In genomic region chr6:125802383-125802782, GRCh38 we compare ENCODE assay signal across 21 cellular contexts. TPM values are rescaled to one million over a fixed set of nuclear protein-coding genes. Genes with fewer than 3 reads are reported as not detected.
A peak's percentile ranks its signal among the peaks of the same experiment; 100 is the strongest.
DNase-seq lines count a peak whose midpoint lies in the region; ATAC-seq and TF ChIP-seq lines count a peak whose summit lies in the region.
"Had no signal": no experiment of that assay in that cellular context is flagged by ENCODE, and none has a peak within 500 bp of the region (broad histone marks: within the 10 kb centered on the region; RNA-seq: fewer than 3 reads in every experiment).

No MANE protein-coding gene starts in this region.

- no peaks in the 10 kb centered on the region for H3K9me3 ChIP-seq in CD8-positive, alpha-beta T cell (ENCODE audit: low read length)
- H3K9me3 ChIP-seq in adrenal gland (replicated peaks in 1 of 3) = no peaks in the 10 kb centered on the region
- H3K9me3 ChIP-seq: ascending aorta, Caco-2, left lung, testis had no signal

- no peak overlapping the region for H3K4me3 ChIP-seq in CD8-positive, alpha-beta T cell (ENCODE audit: low read depth, low read length)
- no peak overlapping the region for H3K4me3 ChIP-seq in adrenal gland
- H3K4me3 ChIP-seq: ascending aorta, left lung, testis had no signal

- no peaks in the 10 kb centered on the region for H3K36me3 ChIP-seq in CD8-positive, alpha-beta T cell (ENCODE audit: insufficient read depth, low read length)
- no peaks in the 10 kb centered on the region for H3K36me3 ChIP-seq in adrenal gland (replicated peaks in 1 of 2)
- H3K36me3 ChIP-seq: ascending aorta, left lung had no signal

- intact Hi-C loops in CD8-positive, alpha-beta T cell (cut with DNase I, micrococcal nuclease) = no loop called here
- intact Hi-C loops in adrenal gland (cut with DNase I) (no loop called here), posterior cingulate gyrus (cut with DNase I) (no loop called here)

- H3K27ac Mint-ChIP-seq in CD8-positive, alpha-beta T cell = peak overlapping the region; percentile 15
- peak overlapping the region; percentile 43 for H3K27ac Mint-ChIP-seq in memory B cell
- H3K27ac Mint-ChIP-seq in activated CD8-positive, alpha-beta memory T cell treated with anti-CD3 and anti-CD28 coated beads, Interleukin-2, amount 10 ng/mL, durations not matched to agents 7 days and 5 days = no peak overlapping the region

- no peak overlapping the region for H3K4me3 Mint-ChIP-seq in CD8-positive, alpha-beta T cell
- H3K4me3 Mint-ChIP-seq in memory B cell = no peak overlapping the region
- H3K4me3 Mint-ChIP-seq in activated CD8-positive, alpha-beta memory T cell treated with anti-CD3 and anti-CD28 coated beads, Interleukin-2, amount 10 ng/mL, durations not matched to agents 7 days and 5 days = no peak overlapping the region
- H3K4me3 Mint-ChIP-seq: T-cell had no signal

- DNase-seq in CD8-positive, alpha-beta T cell = no peak
- DNase-seq in adrenal gland (no peak), memory B cell (ENCODE audit: low spot score in 2 of 2) (no peak), posterior cingulate gyrus (no peak)
- no peak for DNase-seq in activated CD8-positive, alpha-beta memory T cell treated with anti-CD3 and anti-CD28 coated beads, Interleukin-2, amount 10 ng/mL, durations not matched to agents 7 days and 5 days
- DNase-seq: activated CD4-positive, alpha-beta T cell treated with anti-CD3 and anti-CD28 coated beads for 4 hours; activated naive CD4-positive, alpha-beta T cell treated with Interleukin-2 at 50 U/mL for 16 hours; Caco-2; head of caudate nucleus; left lung; NCI-H2081; NCI-H524; stimulated activated CD4-positive, alpha-beta T cell treated with anti-CD3 and anti-CD28 coated beads, Interleukin-12 subunit alpha, Interleukin-12 subunit beta, amount 100 ng/mL, for 4 hours; T-cell; testis had no signal

- peaks cover 24% of the 10 kb centered on the region for H3K36me3 Mint-ChIP-seq in CD8-positive, alpha-beta T cell
- peaks cover 2% of the 10 kb centered on the region for H3K36me3 Mint-ChIP-seq in memory B cell
- H3K36me3 Mint-ChIP-seq in activated CD8-positive, alpha-beta memory T cell treated with anti-CD3 and anti-CD28 coated beads, Interleukin-2, amount 10 ng/mL, durations not matched to agents 7 days and 5 days = peaks cover 44% of the 10 kb centered on the region
- H3K36me3 Mint-ChIP-seq: IgD-negative memory B cell had no signal

- no peaks in the 10 kb centered on the region for H3K4me1 ChIP-seq in CD8-positive, alpha-beta T cell (ENCODE audit: insufficient read depth, low read length)
- H3K4me1 ChIP-seq in adrenal gland (replicated peaks in 1 of 2) = peaks cover 26 to 65% of the 10 kb centered on the region in 2 donors

- CTCF ChIA-PET in CD8-positive, alpha-beta T cell (lab: Charles Lee) = no interaction called here
- CTCF ChIA-PET in activated CD8-positive, alpha-beta memory T cell treated with anti-CD3 and anti-CD28 coated beads, Interleukin-2, amount 10 ng/mL, durations not matched to agents 7 days and 5 days (lab: Charles Lee) = interaction anchor here (1.1 to 2.0 kb wide), 3 partner anchors 12 to 21 kb away, joined by 3 to 13 read pairs (median 3); partner anchors contain the start of gene NCOA7

- H3K27ac ChIP-seq in CD8-positive, alpha-beta T cell (ENCODE audit: low read depth, low read length) = no peak overlapping the region
- H3K27ac ChIP-seq in adrenal gland = peak overlapping the region in 3 of 5 donors; percentile 10 to 71 (median 14)

- POLR2A ChIA-PET in CD8-positive, alpha-beta T cell (lab: Charles Lee) = interaction anchor here (0.7 to 1.5 kb wide), 2 partner anchors 12 kb away, joined by 3 to 7 read pairs; partner anchors contain the start of gene NCOA7

- ATAC-seq in CD8-positive, alpha-beta T cell = no peak
- ATAC-seq in HG02938 (IDR thresholded peaks at IDR 0.05; ENCODE audit: unreplicated experiment) (peak; percentile 26), memory B cell (ENCODE audit: low read depth) (no peak), GM19467 (IDR thresholded peaks at IDR 0.05; ENCODE audit: unreplicated experiment) (no peak), GM18873 (IDR thresholded peaks at IDR 0.05; ENCODE audit: low FRiP score, unreplicated experiment) (no peak)
- ATAC-seq in activated CD8-positive, alpha-beta memory T cell treated with anti-CD3 and anti-CD28 coated beads, Interleukin-2, amount 10 ng/mL, durations not matched to agents 7 days and 5 days = no peak
- ATAC-seq: HCT116 had no signal

- WGBS in adrenal gland, 4 donors = 58 to 85% (median 64%) methylated on average over 2 of the region's 2 CpGs

- peaks cover 44% of the 10 kb centered on the region for H3K4me1 Mint-ChIP-seq in CD8-positive, alpha-beta T cell (ENCODE audit: low read depth)
- H3K4me1 Mint-ChIP-seq in memory B cell = peaks cover 37% of the 10 kb centered on the region
- H3K4me1 Mint-ChIP-seq in activated CD8-positive, alpha-beta memory T cell treated with anti-CD3 and anti-CD28 coated beads, Interleukin-2, amount 10 ng/mL, durations not matched to agents 7 days and 5 days = peaks cover 46% of the 10 kb centered on the region

- no peaks in the 10 kb centered on the region for H3K27me3 Mint-ChIP-seq in CD8-positive, alpha-beta T cell (ENCODE audit: low read depth)
- H3K27me3 Mint-ChIP-seq in memory B cell = no peaks in the 10 kb centered on the region
- no peaks in the 10 kb centered on the region for H3K27me3 Mint-ChIP-seq in activated CD8-positive, alpha-beta memory T cell treated with anti-CD3 and anti-CD28 coated beads, Interleukin-2, amount 10 ng/mL, durations not matched to agents 7 days and 5 days
- H3K27me3 Mint-ChIP-seq: IgD-negative memory B cell, T-cell had no signal

- H3K27me3 ChIP-seq in CD8-positive, alpha-beta T cell (ENCODE audit: insufficient read depth, low read length) = no peaks in the 10 kb centered on the region
- no peaks in the 10 kb centered on the region for H3K27me3 ChIP-seq in adrenal gland
- H3K27me3 ChIP-seq: ascending aorta, left lung, testis had no signal

- H3K9me3 Mint-ChIP-seq in CD8-positive, alpha-beta T cell = no peaks in the 10 kb centered on the region
- no peaks in the 10 kb centered on the region for H3K9me3 Mint-ChIP-seq in memory B cell
- no peaks in the 10 kb centered on the region for H3K9me3 Mint-ChIP-seq in activated CD8-positive, alpha-beta memory T cell treated with anti-CD3 and anti-CD28 coated beads, Interleukin-2, amount 10 ng/mL, durations not matched to agents 7 days and 5 days (ENCODE audit: low read depth)
- H3K9me3 Mint-ChIP-seq: IgD-negative memory B cell, T-cell had no signal

- no peak for TF ChIP-seq POLR2A in adrenal gland (IDR thresholded peaks at IDR 0.05)

- TF ChIP-seq CTCF in CD8-positive, alpha-beta T cell (IDR thresholded peaks at IDR 0.05) = no peak
- no peak for TF ChIP-seq CTCF in adrenal gland (IDR thresholded peaks at IDR 0.05)

RNA-seq across cellular contexts. Expression of gene NCOA7, which starts 11.6 kb away (rescaled TPM):
- total RNA-seq in CD8-positive, alpha-beta T cell = 10 to 100 TPM; 27.2 to 28.6 TPM
- total RNA-seq in adrenal gland = 100 to 1,000 TPM in 4 of 8 donors, 10 to 100 TPM in 4; 51.2 to 180 (median 95.1) TPM
- 10 to 100 TPM; 24.5 to 77.9 (median 53.0) TPM for polyA plus RNA-seq in adrenal gland
- 10 to 100 TPM; 45.3 to 46.9 TPM for total RNA-seq in activated CD8-positive, alpha-beta memory T cell treated with anti-CD3 and anti-CD28 coated beads, Interleukin-2, amount 10 ng/mL, durations not matched to agents 7 days and 5 days

RNA-seq across cellular contexts. Expression of gene HEY2, which starts 53.0 kb away (rescaled TPM):
- under 1 TPM; 0.11 to 0.33 TPM for total RNA-seq in CD8-positive, alpha-beta T cell
- total RNA-seq in adrenal gland = 1 to 10 TPM in 5 of 8 donors, under 1 TPM in 2, not detected in 1; 0.60 to 1.8 (median 1.0) TPM
- 1 to 10 TPM in 2 of 3 donors, under 1 TPM in 1; 0.46 to 2.1 (median 1.4) TPM for polyA plus RNA-seq in adrenal gland
- total RNA-seq in activated CD8-positive, alpha-beta memory T cell treated with anti-CD3 and anti-CD28 coated beads, Interleukin-2, amount 10 ng/mL, durations not matched to agents 7 days and 5 days = not detected
- total RNA-seq: Caco-2 had no signal
